Comparison of ENCODE assay signal across 14 cellular contexts in the genomic region with DNA sequence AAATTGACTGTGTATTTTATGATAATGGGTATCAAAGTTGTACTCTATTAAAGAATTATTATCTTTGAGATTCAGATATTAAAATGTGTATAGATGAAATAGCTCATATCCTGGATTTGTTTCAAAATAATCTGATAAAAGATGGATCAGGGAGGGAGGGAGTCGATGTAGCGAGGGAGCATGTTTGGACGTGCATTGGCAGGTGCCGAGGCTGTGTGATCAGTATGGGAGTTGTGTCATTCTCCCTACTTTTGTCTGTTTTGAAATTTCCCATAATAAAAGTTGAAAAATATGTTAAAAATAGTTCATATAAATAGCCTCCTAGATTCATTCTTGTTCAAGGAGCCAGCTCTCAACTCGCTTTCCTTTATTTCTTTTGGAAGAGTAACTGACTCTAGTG.
DNase-seq lines count a peak whose midpoint lies in the region; ATAC-seq and TF ChIP-seq lines count a peak whose summit lies in the region.
"Had no signal": no experiment of that assay in that cellular context is flagged by ENCODE, and none has a peak within 500 bp of the region (broad histone marks: within the 10 kb centered on the region; RNA-seq: fewer than 3 reads in every experiment).

No MANE protein-coding gene starts in this region.

- peaks cover 63% of the 10 kb centered on the region for H3K4me1 Mint-ChIP-seq in HFFc6 (ENCODE audit: low read depth)
- H3K4me1 Mint-ChIP-seq in activated CD4-positive, alpha-beta memory T cell treated with anti-CD3 and anti-CD28 coated beads for 36 hours (ENCODE audit: low read depth), result peaks cover 94% of the 10 kb centered on the region
- peaks cover 27 to 42% of the 10 kb centered on the region in 2 donors for H3K4me1 Mint-ChIP-seq in stimulated activated naive B cell treated with anti-CD40 and anti-IgM and Interleukin-4, amounts not matched to agents 10 μg/mL and 1 μg/mL and 100 μg/mL, for 72 hours

- H3K4me3 ChIP-seq in skin epidermis, result no peak overlapping the region
- H3K4me3 ChIP-seq: gastroesophageal sphincter had no signal

- H3K27ac ChIP-seq in epithelial cell of prostate, result peak overlapping the region; percentile 98
- H3K27ac ChIP-seq in skin epidermis, result peak overlapping the region in 17 of 21 experiments; percentile 20 to 87 (median 77)
- H3K27ac ChIP-seq: neutrophil had no signal

- ATAC-seq in stimulated activated naive B cell treated with anti-CD40 and anti-IgM and Interleukin-4, amounts not matched to agents 10 μg/mL and 1 μg/mL and 100 μg/mL, for 72 hours (replicated peaks), result no peak

- H3K36me3 Mint-ChIP-seq in HFFc6 (ENCODE audit: low read depth), result 0 out of 2 replicates have a peak, but pooled peaks cover 5% of the 10 kb centered on the region
- H3K36me3 Mint-ChIP-seq in activated CD4-positive, alpha-beta memory T cell treated with anti-CD3 and anti-CD28 coated beads for 36 hours, result peaks cover 40% of the 10 kb centered on the region
- H3K36me3 Mint-ChIP-seq in stimulated activated naive B cell treated with anti-CD40 and anti-IgM and Interleukin-4, amounts not matched to agents 10 μg/mL and 1 μg/mL and 100 μg/mL, for 72 hours, result no peaks in the 10 kb centered on the region

- no peaks in the 10 kb centered on the region; the same call in 1 of the 2 replicates for H3K27me3 Mint-ChIP-seq in HFFc6 (ENCODE audit: insufficient read depth)
- no peaks in the 10 kb centered on the region for H3K27me3 Mint-ChIP-seq in activated CD4-positive, alpha-beta memory T cell treated with anti-CD3 and anti-CD28 coated beads for 36 hours
- no peaks in the 10 kb centered on the region for H3K27me3 Mint-ChIP-seq in stimulated activated naive B cell treated with anti-CD40 and anti-IgM and Interleukin-4, amounts not matched to agents 10 μg/mL and 1 μg/mL and 100 μg/mL, for 72 hours

- POLR2A ChIA-PET in activated CD4-positive, alpha-beta memory T cell treated with anti-CD3 and anti-CD28 coated beads for 36 hours (lab: Charles Lee), result interaction anchor here (1.2 to 3.5 kb wide), 5 partner anchors 11 to 172 kb away, joined by 4 to 42 read pairs (median 16); partner anchors contain the start of gene HIF1A

- DNase-seq in HFFc6, result no peak
- DNase-seq in activated CD4-positive, alpha-beta memory T cell treated with anti-CD3 and anti-CD28 coated beads for 36 hours, result no peak
- DNase-seq in epithelial cell of prostate (ENCODE audit: low read depth, low spot score), result no peak
- no peak for DNase-seq in stimulated activated naive CD4-positive, alpha-beta T cell (lab: John Stamatoyannopoulos, UW)
- DNase-seq in dermis blood vessel endothelial cell, result no peak
- no peak for DNase-seq in stimulated activated naive B cell treated with anti-CD40 and anti-IgM and Interleukin-4, amounts not matched to agents 10 μg/mL and 1 μg/mL and 100 μg/mL, for 72 hours
- DNase-seq: left colon; NCI-H1436 treated with DMSO at 0.1 percent for 48 hours; NCI-H524 treated with DMSO at 0.1 percent for 48 hours; Right ventricle myocardium superior; stimulated activated CD4-positive, alpha-beta T cell treated with anti-CD3 and anti-CD28 coated beads, Interleukin-4, amount 100 ng/mL, for 24 hours had no signal

- CTCF ChIA-PET in activated CD4-positive, alpha-beta memory T cell treated with anti-CD3 and anti-CD28 coated beads for 36 hours (lab: Charles Lee), result interaction anchor here (0.9 to 3.0 kb wide), 8 partner anchors 8 to 313 kb away, joined by 3 to 20 read pairs (median 4); no protein-coding TSS in a partner anchor

- H3K9me3 Mint-ChIP-seq in HFFc6, result no peaks in the 10 kb centered on the region
- H3K9me3 Mint-ChIP-seq in activated CD4-positive, alpha-beta memory T cell treated with anti-CD3 and anti-CD28 coated beads for 36 hours, result no peaks in the 10 kb centered on the region
- H3K9me3 Mint-ChIP-seq in stimulated activated naive B cell treated with anti-CD40 and anti-IgM and Interleukin-4, amounts not matched to agents 10 μg/mL and 1 μg/mL and 100 μg/mL, for 72 hours, result no peaks in the 10 kb centered on the region

- intact Hi-C loops in activated CD4-positive, alpha-beta memory T cell treated with anti-CD3 and anti-CD28 coated beads for 36 hours (cut with micrococcal nuclease), result loop anchor here (2.0 kb wide), 1 partner anchor 27 kb away; no protein-coding TSS in a partner anchor

- peak overlapping the region; percentile 86 for H3K27ac Mint-ChIP-seq in HFFc6
- peak overlapping the region; percentile 91 for H3K27ac Mint-ChIP-seq in activated CD4-positive, alpha-beta memory T cell treated with anti-CD3 and anti-CD28 coated beads for 36 hours
- H3K27ac Mint-ChIP-seq in stimulated activated naive B cell treated with anti-CD40 and anti-IgM and Interleukin-4, amounts not matched to agents 10 μg/mL and 1 μg/mL and 100 μg/mL, for 72 hours, result no peak overlapping the region

- H3K4me3 Mint-ChIP-seq in HFFc6, result 0 out of 2 replicates have a peak overlapping the region, but pooled peaks have one; percentile 29
- H3K4me3 Mint-ChIP-seq in activated CD4-positive, alpha-beta memory T cell treated with anti-CD3 and anti-CD28 coated beads for 36 hours, result no peak overlapping the region
- no peak overlapping the region for H3K4me3 Mint-ChIP-seq in stimulated activated naive B cell treated with anti-CD40 and anti-IgM and Interleukin-4, amounts not matched to agents 10 μg/mL and 1 μg/mL and 100 μg/mL, for 72 hours

- TF ChIP-seq CTCF in HFFc6 (IDR thresholded peaks at IDR 0.05), result no peak
